ENCODE assay signal across 8 cellular contexts in genomic region chr12:133037207-133038005, GRCh38. TPM values are rescaled to one million over a fixed set of nuclear protein-coding genes. Genes with fewer than 3 reads are reported as not detected.
DNase-seq lines count a peak whose midpoint lies in the region; ATAC-seq and TF ChIP-seq lines count a peak whose summit lies in the region.

TSS of gene ZNF84 (plus strand) at chr12:133037509. CDS start at chr12:133041468, 3,959 bp downstream.

- TF ChIP-seq EP300 in suprapubic skin (IDR thresholded peaks at IDR 0.05): no peak

- H3K9me3 ChIP-seq in suprapubic skin: peaks cover 41% of the 10 kb centered on the region

- H3K9me3 Mint-ChIP-seq in activated naive CD4-positive, alpha-beta T cell treated with anti-CD3 and anti-CD28 coated beads, Interleukin-2, amount 50 U/mL, for 72 hours: peaks cover 37 to 48% of the 10 kb centered on the region in 2 donors

- under 1% methylated on average over 56 of the region's 103 CpGs for WGBS in suprapubic skin

- H3K36me3 Mint-ChIP-seq in activated naive CD4-positive, alpha-beta T cell treated with anti-CD3 and anti-CD28 coated beads, Interleukin-2, amount 50 U/mL, for 72 hours: peaks cover 57 to 82% of the 10 kb centered on the region in 2 donors

- TF ChIP-seq POLR2A in suprapubic skin (IDR thresholded peaks at IDR 0.05): no peak

- ATAC-seq in HG02610 (IDR thresholded peaks at IDR 0.05; ENCODE audit: unreplicated experiment): peak; percentile 96
- peak; percentile 89 to 97 for ATAC-seq in activated naive CD4-positive, alpha-beta T cell treated with anti-CD3 and anti-CD28 coated beads, Interleukin-2, amount 50 U/mL, for 72 hours

- peak within 1 kb of the TSS; percentile 86 to 99 for H3K27ac Mint-ChIP-seq in activated naive CD4-positive, alpha-beta T cell treated with anti-CD3 and anti-CD28 coated beads, Interleukin-2, amount 50 U/mL, for 72 hours

- peaks cover 11% of the 10 kb centered on the region for H3K4me1 ChIP-seq in suprapubic skin

- no peaks in the 10 kb centered on the region for H3K27me3 ChIP-seq in suprapubic skin

- H3K36me3 ChIP-seq in suprapubic skin: peaks cover 22% of the 10 kb centered on the region

- no peak for TF ChIP-seq CTCF in suprapubic skin (IDR thresholded peaks at IDR 0.05)

- peak within 1 kb of the TSS; percentile 95 for H3K27ac ChIP-seq in suprapubic skin

- H3K4me3 ChIP-seq in GM08714 (ENCODE audit: low read length): peak within 1 kb of the TSS; percentile 85
- peak within 1 kb of the TSS; percentile 72 for H3K4me3 ChIP-seq in suprapubic skin

- DNase-seq in NCI-H1092 treated with DMSO at 0.1 percent for 48 hours (lab: John Stamatoyannopoulos, UW) (peak; percentile 97), SKM-1 (lab: John Stamatoyannopoulos, UW; ENCODE audit: unreplicated experiment) (peak; percentile 89), globus pallidus (ENCODE audit: low spot score) (peak; percentile 94), nucleus accumbens (lab: John Stamatoyannopoulos, UW) (peak; percentile 44 to 97 (median 92)), suprapubic skin (ENCODE audit: low spot score in 2 of 2) (peak; percentile 97 to 99)
- peak; percentile 94 to 95 for DNase-seq in activated naive CD4-positive, alpha-beta T cell treated with anti-CD3 and anti-CD28 coated beads, Interleukin-2, amount 50 U/mL, for 72 hours (ENCODE audit: low spot score in 2 of 2)

RNA-seq across cellular contexts. Expression of gene ZNF84, which starts in this region (rescaled TPM):
- total RNA-seq in activated naive CD4-positive, alpha-beta T cell treated with anti-CD3 and anti-CD28 coated beads, Interleukin-2, amount 50 U/mL, for 72 hours: 10 to 100 TPM; 19.4 to 23.5 TPM
- total RNA-seq in suprapubic skin: 10 to 100 TPM in 3 of 4 donors, 1 to 10 TPM in 1; 8.0 to 41.9 (median 21.2) TPM

Comparison
In these comparisons a context has a peak if more than half of its experiments do, and no peak if none do; other contexts are left out.
1. Peak in every context shown above with its lines: DNase-seq, ATAC-seq, H3K4me3 ChIP-seq and H3K27ac ChIP-seq.